ENCODE assay signal across 1 cellular context in genomic region chr1:26900001-26900814, GRCh38.
TF ChIP-seq lines count a peak whose summit lies in the region.

GPATCH3 (minus strand) TSS chr1:26900467; CDS start chr1:26900442, 25 bp downstream.

TF ChIP-seq in HepG2, 621 proteins besides CTCF, POLR2A, EP300 and RAD21 (continued from another document):
- TF ChIP-seq TRAFD1 (CRISPR knock-in tag; IDR thresholded peaks at IDR 0.05; ENCODE audit: borderline replicate concordance) (0 out of 2 replicates have a peak, but pooled peaks have one; percentile 55), ZNF282 (IDR thresholded peaks at IDR 0.05; ENCODE audit: partially characterized antibody) (no peak), POLR2AphosphoS5 (IDR thresholded peaks at IDR 0.05; ENCODE audit: low read depth, low read length) (peak; percentile 95), GABPB1 (CRISPR knock-in tag; IDR thresholded peaks at IDR 0.05) (peak; percentile 71), CHD2 (IDR thresholded peaks at IDR 0.05; ENCODE audit: low read depth, low read length) (peak; percentile 98), NFATC3 (CRISPR knock-in tag; IDR thresholded peaks at IDR 0.05) (no peak), ZNF230 (CRISPR knock-in tag; IDR thresholded peaks at IDR 0.05) (peak; percentile 52; the same call in 1 of the 2 replicates), ZNF513 (CRISPR knock-in tag; conservative IDR thresholded peaks at IDR 0.05) (no peak), ZNF883 (CRISPR knock-in tag; IDR thresholded peaks at IDR 0.05; ENCODE audit: not compliant biosample characterization) (peak; percentile 48), MAFF (IDR thresholded peaks at IDR 0.05; ENCODE audit: low read depth, low read length) (no peak), ZNF557 (CRISPR knock-in tag; IDR thresholded peaks at IDR 0.05) (no peak), ZNF740 (CRISPR knock-in tag; IDR thresholded peaks at IDR 0.05) (no peak), SOX5 (CRISPR knock-in tag; IDR thresholded peaks at IDR 0.05; ENCODE audit: borderline replicate concordance) (peak; percentile 67; the same call in 1 of the 2 replicates), ZNF234 (CRISPR knock-in tag; conservative IDR thresholded peaks at IDR 0.05) (no peak), TGIF2 (CRISPR knock-in tag; IDR thresholded peaks at IDR 0.05) (peak; percentile 74), ZMYM4 (CRISPR knock-in tag; IDR thresholded peaks at IDR 0.05) (peak; percentile 87), ZBTB4 (CRISPR knock-in tag; IDR thresholded peaks at IDR 0.05; ENCODE audit: borderline replicate concordance) (no peak), PCBP2 (optimal IDR thresholded peaks at IDR 0.05; ENCODE audit: low read depth, low read length, poor library complexity, severe bottlenecking) (no peak), ZNF414 (CRISPR knock-in tag; IDR thresholded peaks at IDR 0.05) (no peak), ZFP36L1 (CRISPR knock-in tag; IDR thresholded peaks at IDR 0.05) (no peak), CCDC6 (CRISPR knock-in tag; IDR thresholded peaks at IDR 0.05) (no peak), ZNF264 (CRISPR knock-in tag; IDR thresholded peaks at IDR 0.05) (no peak), ZFX (CRISPR knock-in tag; IDR thresholded peaks at IDR 0.05; ENCODE audit: low read depth) (peak; percentile 89), HNF1B (CRISPR knock-in tag; IDR thresholded peaks at IDR 0.05) (peak; percentile 67), ZNF746 (CRISPR knock-in tag; IDR thresholded peaks at IDR 0.05) (no peak), ZFP82 (CRISPR knock-in tag; IDR thresholded peaks at IDR 0.05; ENCODE audit: borderline replicate concordance) (peak; percentile 73; the same call in 1 of the 2 replicates), FOXO1 (CRISPR knock-in tag; IDR thresholded peaks at IDR 0.05) (0 out of 2 replicates have a peak, but pooled peaks have one; percentile 46), MIER3 (CRISPR knock-in tag; IDR thresholded peaks at IDR 0.05; ENCODE audit: borderline replicate concordance) (peak; percentile 93; the same call in 1 of the 2 replicates), SAFB2 (CRISPR knock-in tag; IDR thresholded peaks at IDR 0.05; ENCODE audit: borderline replicate concordance, low read depth) (no peak), TFAP4 (IDR thresholded peaks at IDR 0.05; ENCODE audit: borderline replicate concordance, low read depth) (no peak; the same call in 1 of the 2 replicates), PLRG1 (conservative IDR thresholded peaks at IDR 0.05) (no peak), PBX3 (CRISPR knock-in tag; IDR thresholded peaks at IDR 0.05; ENCODE audit: borderline replicate concordance) (no peak), HBP1 (CRISPR knock-in tag; IDR thresholded peaks at IDR 0.05; ENCODE audit: low read depth) (peak; percentile 78; the same call in 1 of the 2 replicates), SNAI1 (CRISPR knock-in tag; IDR thresholded peaks at IDR 0.05; ENCODE audit: borderline replicate concordance) (no peak), ZNF136 (CRISPR knock-in tag; IDR thresholded peaks at IDR 0.05; ENCODE audit: low read depth) (0 out of 2 replicates have a peak, but pooled peaks have one; percentile 42), ZNF558 (CRISPR knock-in tag; IDR thresholded peaks at IDR 0.05; ENCODE audit: borderline replicate concordance) (0 out of 2 replicates have a peak, but pooled peaks have one; percentile 15), MIER2 (CRISPR knock-in tag; IDR thresholded peaks at IDR 0.05) (peak; percentile 48; the same call in 1 of the 2 replicates), ESRRA (CRISPR knock-in tag; IDR thresholded peaks at IDR 0.05; ENCODE audit: low read depth) (peak; percentile 47; the same call in 1 of the 2 replicates), ASH2L (IDR thresholded peaks at IDR 0.05; ENCODE audit: insufficient read length, low read depth, low read length) (peak; percentile 93), ZNF605 (CRISPR knock-in tag; IDR thresholded peaks at IDR 0.05) (peak; percentile 76), BHLHE40 (IDR thresholded peaks at IDR 0.05; ENCODE audit: low read length) (no peak), RARA (CRISPR knock-in tag; IDR thresholded peaks at IDR 0.05) (peak; percentile 28; the same call in 1 of the 2 replicates), ZNF354B (CRISPR knock-in tag; IDR thresholded peaks at IDR 0.05) (0 out of 2 replicates have a peak, but pooled peaks have one; percentile 64), ZNF484 (CRISPR knock-in tag; IDR thresholded peaks at IDR 0.05; ENCODE audit: borderline replicate concordance, low read depth) (no peak), ZSCAN9 (CRISPR knock-in tag; IDR thresholded peaks at IDR 0.05; ENCODE audit: borderline replicate concordance) (peak; percentile 68; the same call in 1 of the 2 replicates)
